In genomic region chr2:232402518-232402917, GRCh38 we compare ENCODE assay signal across 22 cellular contexts. TPM values are rescaled to one million over a fixed set of nuclear protein-coding genes. Genes with fewer than 3 reads are reported as not detected.
A peak's percentile ranks its signal among the peaks of the same experiment; 100 is the strongest.
DNase-seq lines count a peak whose midpoint lies in the region; ATAC-seq and TF ChIP-seq lines count a peak whose summit lies in the region.
"Had no signal": no experiment of that assay in that cellular context is flagged by ENCODE, and none has a peak within 500 bp of the region (broad histone marks: within the 10 kb centered on the region; RNA-seq: fewer than 3 reads in every experiment).

No MANE protein-coding gene starts in this region.

- H3K27ac ChIP-seq in right cardiac atrium (ENCODE audit: low read length): no peak overlapping the region
- no peak overlapping the region for H3K27ac ChIP-seq in lower lobe of right lung
- no peak overlapping the region for H3K27ac ChIP-seq in esophagus squamous epithelium
- H3K27ac ChIP-seq: A549 had no signal

- ATAC-seq in right cardiac atrium (no peak), lower lobe of right lung (no peak), sciatic nerve (no peak)
- ATAC-seq: A549, GM12878, HCT116 had no signal

- TF ChIP-seq POLR2A in esophagus squamous epithelium (IDR thresholded peaks at IDR 0.05): no peak

- no peak for TF ChIP-seq CTCF in lower lobe of right lung (IDR thresholded peaks at IDR 0.05)
- no peak for TF ChIP-seq CTCF in esophagus squamous epithelium (IDR thresholded peaks at IDR 0.05)

- H3K27me3 ChIP-seq in right cardiac atrium (ENCODE audit: control insufficient read depth, insufficient read depth) (no peaks in the 10 kb centered on the region), lower lobe of right lung (ENCODE audit: low read depth) (no peaks in the 10 kb centered on the region), esophagus squamous epithelium (peaks cover 0 to 23% (median 0%) of the 10 kb centered on the region in 4 donors)

- H3K4me1 ChIP-seq in right cardiac atrium (ENCODE audit: control insufficient read depth, insufficient read depth, low read length) (no peaks in the 10 kb centered on the region), lower lobe of right lung (no peaks in the 10 kb centered on the region), esophagus squamous epithelium (no peaks in the 10 kb centered on the region)
- H3K4me1 ChIP-seq: BE2C had no signal

- H3K9me3 ChIP-seq in right cardiac atrium (ENCODE audit: control insufficient read depth, low read length) (no peaks in the 10 kb centered on the region), lower lobe of right lung (no peaks in the 10 kb centered on the region), esophagus squamous epithelium (no peaks in the 10 kb centered on the region)
- H3K9me3 ChIP-seq: A549, BE2C had no signal

- DNase-seq in cardiac septum (ENCODE audit: low spot score) (peak; percentile 57), right cardiac atrium (no peak), lower lobe of right lung (peak; percentile 15), sciatic nerve (ENCODE audit: low spot score) (peak; percentile 35), NCI-H69 (lab: John Stamatoyannopoulos, UW) (no peak), esophagus squamous epithelium (lab: John Stamatoyannopoulos, UW) (no peak), pons (ENCODE audit: low spot score) (no peak)
- DNase-seq: 8988T; ACHN; AML-193; BE2C; C1 segment of cervical spinal cord; Calu3; CD4-positive, alpha-beta memory T cell; COR-L47; EL; GDM1; GOT3 had no signal

- WGBS in right cardiac atrium: 86% methylated on average over 3 of the region's 3 CpGs
- 85 to 91% methylated on average over 3 of the region's 3 CpGs for WGBS in esophagus squamous epithelium, 2 donors

- no peaks in the 10 kb centered on the region for H3K36me3 ChIP-seq in lower lobe of right lung
- no peaks in the 10 kb centered on the region for H3K36me3 ChIP-seq in esophagus squamous epithelium
- H3K36me3 ChIP-seq: BE2C had no signal

- intact Hi-C loops in cardiac septum (cut with DNase I) (no loop called here), right cardiac atrium (cut with DNase I) (no loop called here), lower lobe of right lung (cut with DNase I) (no loop called here), sciatic nerve (cut with DNase I) (no loop called here), esophagus squamous epithelium (cut with DNase I) (no loop called here)

- no peak overlapping the region for H3K4me3 ChIP-seq in right cardiac atrium (ENCODE audit: low read length)
- H3K4me3 ChIP-seq in lower lobe of right lung: no peak overlapping the region
- H3K4me3 ChIP-seq in esophagus squamous epithelium: no peak overlapping the region
- H3K4me3 ChIP-seq: A549, GM12878 had no signal

RNA-seq across cellular contexts. Expression of gene ALPG, which starts 4.1 kb away (rescaled TPM):
- not detected for total RNA-seq in cardiac septum
- not detected for total RNA-seq in right cardiac atrium
- not detected for polyA plus RNA-seq in right cardiac atrium
- total RNA-seq in lower lobe of right lung: 0.53 TPM
- not detected for total RNA-seq in sciatic nerve
- not detected for total RNA-seq in esophagus squamous epithelium
- total RNA-seq: Calu3; CD4-positive, alpha-beta memory T cell; GM12878 had no signal
- polyA plus RNA-seq: CD4-positive, alpha-beta memory T cell; GM12878 had no signal

RNA-seq across cellular contexts. Expression of gene ALPP, which starts 24.0 kb away (rescaled TPM):
- total RNA-seq in cardiac septum (not detected), right cardiac atrium (not detected), lower lobe of right lung (6.0 TPM), sciatic nerve (not detected), esophagus squamous epithelium (not detected)
- polyA plus RNA-seq in right cardiac atrium: not detected
- total RNA-seq: Calu3; CD4-positive, alpha-beta memory T cell; GM12878 had no signal
- polyA plus RNA-seq: CD4-positive, alpha-beta memory T cell had no signal

RNA-seq across cellular contexts. Expression of gene ALPI, which starts 53.4 kb away (rescaled TPM):
- not detected for total RNA-seq in cardiac septum
- total RNA-seq in right cardiac atrium: not detected
- polyA plus RNA-seq in right cardiac atrium: not detected
- total RNA-seq in lower lobe of right lung: not detected
- not detected for total RNA-seq in sciatic nerve
- not detected for total RNA-seq in esophagus squamous epithelium
- total RNA-seq: Calu3; CD4-positive, alpha-beta memory T cell; GM12878; H9 had no signal
- polyA plus RNA-seq: CD4-positive, alpha-beta memory T cell; GM12878 had no signal

Comparison
In these comparisons a context has a peak if more than half of its experiments do, and no peak if none do; other contexts are left out.
1. DNase-seq: peak in cardiac septum (single experiment), lower lobe of right lung (single experiment) and sciatic nerve (single experiment); none in right cardiac atrium (0 of 3), NCI-H69 (single experiment), esophagus squamous epithelium (single experiment) and pons (single experiment).